In genomic region chr22:38204784-38205183, GRCh38 we compare ENCODE assay signal across 10 cellular contexts. TPM values are rescaled to one million over a fixed set of nuclear protein-coding genes. Genes with fewer than 3 reads are reported as not detected.
DNase-seq lines count a peak whose midpoint lies in the region; ATAC-seq, FAIRE-seq and TF ChIP-seq lines count a peak whose summit lies in the region.
"Had no signal": no experiment of that assay in that cellular context is flagged by ENCODE, and none has a peak within 500 bp of the region (broad histone marks: within the 10 kb centered on the region; RNA-seq: fewer than 3 reads in every experiment).

No MANE protein-coding gene starts in this region.

- peaks cover 19% of the 10 kb centered on the region for H3K4me1 Mint-ChIP-seq in astrocyte (ENCODE audit: low read depth, unreplicated experiment)
- H3K4me1 Mint-ChIP-seq in naive thymus-derived CD8-positive, alpha-beta T cell, result peaks cover 19 to 41% (median 35%) of the 10 kb centered on the region in 4 donors

- no peak overlapping the region for H2AFZ ChIP-seq in astrocyte (ENCODE audit: low read depth, low read length)

- DNase-seq in HT1080 (ENCODE audit: low read depth) (peak; percentile 37), astrocyte (ENCODE audit: low read depth) (peak; percentile 38), activated gamma-delta T cell treated with Interleukin-2 at 50 U/mL for 16 hours (no peak)
- DNase-seq in naive thymus-derived CD8-positive, alpha-beta T cell, result no peak

- peak overlapping the region in 4 of 10 experiments; percentile 90 to 100 (median 96); a peak in 9 of 20 replicates for H3K4me3 ChIP-seq in BLaER1 treated with 17β-estradiol and CSF1 and Interleukin-3, amounts not matched to agents 10 nM and 100 nM
- peak overlapping the region; percentile 88 for H3K4me3 ChIP-seq in astrocyte (ENCODE audit: insufficient read depth, low read depth, low read length)
- H3K4me3 ChIP-seq: cardiac muscle cell had no signal

- POLR2A ChIA-PET in naive thymus-derived CD8-positive, alpha-beta T cell (lab: Charles Lee), result interaction anchor here (1.1 to 1.3 kb wide), 2 partner anchors 10 to 24 kb away, joined by 5 read pairs; partner anchors contain the start of gene PLA2G6

- H3K36me3 Mint-ChIP-seq in astrocyte (ENCODE audit: low read depth, unreplicated experiment), result peaks cover 11% of the 10 kb centered on the region
- peaks cover 0 to 1% (median 0%) of the 10 kb centered on the region in 3 donors for H3K36me3 Mint-ChIP-seq in naive thymus-derived CD8-positive, alpha-beta T cell

- peaks cover 0 to 18% (median 0%) of the 10 kb centered on the region in 11 experiments; a peak in 4 of 22 replicates for H3K36me3 ChIP-seq in BLaER1 treated with 17β-estradiol and CSF1 and Interleukin-3, amounts not matched to agents 10 nM and 100 nM
- H3K36me3 ChIP-seq in astrocyte (ENCODE audit: insufficient read depth, low read length), result no peaks in the 10 kb centered on the region
- H3K36me3 ChIP-seq: cardiac muscle cell had no signal

- peak overlapping the region; percentile 90 to 100 (median 99) for H3K4me2 ChIP-seq in BLaER1 treated with 17β-estradiol and CSF1 and Interleukin-3, amounts not matched to agents 10 nM and 100 nM
- peak overlapping the region; percentile 95 for H3K4me2 ChIP-seq in astrocyte (ENCODE audit: low read length)

- no peaks in the 10 kb centered on the region for H3K9me3 ChIP-seq in BLaER1 treated with 17β-estradiol and CSF1 and Interleukin-3, amounts not matched to agents 10 nM and 100 nM (replicated peaks in 1 of 11)
- no peaks in the 10 kb centered on the region for H3K9me3 ChIP-seq in astrocyte (ENCODE audit: insufficient read depth, low read depth, low read length)

- peak overlapping the region; percentile 41 for H3K27ac Mint-ChIP-seq in astrocyte (ENCODE audit: unreplicated experiment)
- peak overlapping the region; percentile 37 to 81 (median 68) for H3K27ac Mint-ChIP-seq in naive thymus-derived CD8-positive, alpha-beta T cell

- peak overlapping the region; percentile 58 for H3K4me3 Mint-ChIP-seq in astrocyte (ENCODE audit: unreplicated experiment)
- H3K4me3 Mint-ChIP-seq in naive thymus-derived CD8-positive, alpha-beta T cell, result peak overlapping the region in 5 of 10 donors; percentile 38 to 81 (median 46)

- no peak for FAIRE-seq in astrocyte (lab: Jason Lieb, UNC)
- FAIRE-seq: H54 had no signal

- peak overlapping the region in 7 of 11 experiments; percentile 12 to 95 (median 57); a peak in 9 of 22 replicates for H3K27ac ChIP-seq in BLaER1 treated with 17β-estradiol and CSF1 and Interleukin-3, amounts not matched to agents 10 nM and 100 nM
- H3K27ac ChIP-seq in astrocyte (ENCODE audit: low read depth, low read length), result peak overlapping the region; percentile 99
- H3K27ac ChIP-seq: cardiac muscle cell had no signal

- no peaks in the 10 kb centered on the region for H3K9me3 Mint-ChIP-seq in astrocyte (ENCODE audit: unreplicated experiment)
- no peaks in the 10 kb centered on the region for H3K9me3 Mint-ChIP-seq in naive thymus-derived CD8-positive, alpha-beta T cell

- TF ChIP-seq CTCF in astrocyte (IDR thresholded peaks at IDR 0.05; ENCODE audit: insufficient read depth, low read depth, low read length), result no peak

- no peaks in the 10 kb centered on the region for H3K27me3 Mint-ChIP-seq in astrocyte (ENCODE audit: low read depth, unreplicated experiment)
- no peaks in the 10 kb centered on the region for H3K27me3 Mint-ChIP-seq in naive thymus-derived CD8-positive, alpha-beta T cell

- H3K4me1 ChIP-seq in BLaER1 treated with 17β-estradiol and CSF1 and Interleukin-3, amounts not matched to agents 10 nM and 100 nM, result peaks cover 52 to 88% (median 65%) of the 10 kb centered on the region in 10 experiments
- peaks cover 38% of the 10 kb centered on the region for H3K4me1 ChIP-seq in astrocyte (ENCODE audit: insufficient read depth, low read length)

- peak overlapping the region; percentile 21 to 98 (median 89); a peak in 12 of 22 replicates for H3K9ac ChIP-seq in BLaER1 treated with 17β-estradiol and CSF1 and Interleukin-3, amounts not matched to agents 10 nM and 100 nM
- H3K9ac ChIP-seq in astrocyte (ENCODE audit: low read length), result peak overlapping the region; percentile 99

- H3K27me3 ChIP-seq in BLaER1 treated with 17β-estradiol and CSF1 and Interleukin-3, amounts not matched to agents 10 nM and 100 nM, result no peaks in the 10 kb centered on the region
- no peaks in the 10 kb centered on the region for H3K27me3 ChIP-seq in astrocyte (ENCODE audit: insufficient read depth, low read length)

- H4K20me1 ChIP-seq in BLaER1 treated with 17β-estradiol and CSF1 and Interleukin-3, amounts not matched to agents 10 nM and 100 nM, result peaks cover 22 to 79% (median 45%) of the 10 kb centered on the region in 11 experiments
- peaks cover 62% of the 10 kb centered on the region for H4K20me1 ChIP-seq in astrocyte (ENCODE audit: insufficient read depth, low read length)

- H3K79me2 ChIP-seq in astrocyte (ENCODE audit: insufficient read depth, low read length), result peaks cover 68% of the 10 kb centered on the region

- no peak for ATAC-seq in naive thymus-derived CD8-positive, alpha-beta T cell
- ATAC-seq in HG02588 (IDR thresholded peaks at IDR 0.05; ENCODE audit: unreplicated experiment) (no peak), GM19467 (IDR thresholded peaks at IDR 0.05; ENCODE audit: unreplicated experiment) (no peak), HG03378 (IDR thresholded peaks at IDR 0.05; ENCODE audit: unreplicated experiment) (no peak)

RNA-seq across cellular contexts. Expression of gene MAFF, which starts 3.0 kb away (rescaled TPM):
- total RNA-seq in HT1080 (2014; rRNA removed; shearing (Covaris generic)), result 15.0 and 18.9 TPM in 2 replicates
- 39.0 and 48.0 TPM in 2 replicates for polyA plus RNA-seq in HT1080 (2015; cell fraction: cytosol; rRNA removed)
- 34.1 and 40.5 TPM in 2 replicates for polyA plus RNA-seq in HT1080 (2015; cell fraction: nucleus; rRNA removed)
- total RNA-seq in astrocyte, result 12.0 and 18.2 TPM in 2 replicates
- total RNA-seq in naive thymus-derived CD8-positive, alpha-beta T cell, result 1 to 10 TPM; 5.5 to 6.2 TPM
- 1 to 10 TPM; 2.6 to 3.3 (median 3.0) TPM for polyA plus RNA-seq in naive thymus-derived CD8-positive, alpha-beta T cell

RNA-seq across cellular contexts. Expression of gene PLA2G6, which starts 23.2 kb away (rescaled TPM):
- total RNA-seq in HT1080 (2014; rRNA removed; shearing (Covaris generic)), result 2.9 and 3.3 TPM in 2 replicates
- 4.1 and 4.4 TPM in 2 replicates for polyA plus RNA-seq in HT1080 (2015; cell fraction: cytosol; rRNA removed)
- 57.8 and 68.2 TPM in 2 replicates for polyA plus RNA-seq in HT1080 (2015; cell fraction: nucleus; rRNA removed)
- 9.7 and 10.0 TPM in 2 replicates for total RNA-seq in astrocyte
- total RNA-seq in naive thymus-derived CD8-positive, alpha-beta T cell, result 100 to 1,000 TPM; 173 to 186 TPM
- polyA plus RNA-seq in naive thymus-derived CD8-positive, alpha-beta T cell, result 1 to 10 TPM; 2.6 to 7.2 (median 2.6) TPM

Comparison
In these comparisons a context has a peak if more than half of its experiments do, and no peak if none do; other contexts are left out.
1. DNase-seq: peak in HT1080 (single experiment) and astrocyte (single experiment); none in naive thymus-derived CD8-positive, alpha-beta T cell (0 of 10) and activated gamma-delta T cell treated with Interleukin-2 at 50 U/mL for 16 hours (single experiment).
2. RNA of gene PLA2G6, which starts 23.2 kb away (total RNA-seq): 173 to 186 TPM in naive thymus-derived CD8-positive, alpha-beta T cell; 9.7 to 10.0 TPM in astrocyte and 2.9 to 3.3 TPM in HT1080; every median in the first group is over 10 times any median in the second.